1 cellular context compared by ENCODE assay signal in the genomic region with DNA sequence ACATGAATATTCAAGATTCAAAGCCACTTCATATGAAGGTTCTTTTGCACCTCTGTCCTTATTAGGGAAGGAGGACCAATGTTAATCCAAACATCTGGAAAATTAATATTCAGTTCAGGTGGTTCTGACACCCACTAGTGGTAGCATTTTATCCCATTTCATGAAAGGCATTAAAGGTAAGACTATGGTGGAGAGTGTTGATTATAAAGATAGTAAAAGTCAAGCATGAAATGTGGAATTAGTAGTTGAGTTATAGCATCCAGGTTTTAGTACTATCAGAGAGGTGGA.
TF ChIP-seq lines count a peak whose summit lies in the region.

No MANE protein-coding gene starts in this region.

TF ChIP-seq in IMR-90, 13 proteins besides CTCF, POLR2A, EP300 and RAD21:
- no peak for TF ChIP-seq RFX5 (IDR thresholded peaks at IDR 0.05; ENCODE audit: low read depth, low read length)
- no peak for TF ChIP-seq MAFK (IDR thresholded peaks at IDR 0.05; ENCODE audit: low read depth, low read length)
- TF ChIP-seq, protein P1, sequence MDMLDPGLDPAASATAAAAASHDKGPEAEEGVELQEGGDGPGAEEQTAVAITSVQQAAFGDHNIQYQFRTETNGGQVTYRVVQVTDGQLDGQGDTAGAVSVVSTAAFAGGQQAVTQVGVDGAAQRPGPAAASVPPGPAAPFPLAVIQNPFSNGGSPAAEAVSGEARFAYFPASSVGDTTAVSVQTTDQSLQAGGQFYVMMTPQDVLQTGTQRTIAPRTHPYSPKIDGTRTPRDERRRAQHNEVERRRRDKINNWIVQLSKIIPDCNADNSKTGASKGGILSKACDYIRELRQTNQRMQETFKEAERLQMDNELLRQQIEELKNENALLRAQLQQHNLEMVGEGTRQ (IDR thresholded peaks at IDR 0.05; ENCODE audit: low read depth, low read length) = no peak
- no peak for TF ChIP-seq BHLHE40 (IDR thresholded peaks at IDR 0.05; ENCODE audit: low read depth, low read length)
- TF ChIP-seq FOS (IDR thresholded peaks at IDR 0.05; ENCODE audit: low read depth, low read length) = no peak
- no peak for TF ChIP-seq SMC3 (IDR thresholded peaks at IDR 0.05; ENCODE audit: low read depth, low read length)
- no peak for TF ChIP-seq CEBPB (IDR thresholded peaks at IDR 0.05; ENCODE audit: low read depth, low read length)
TF ChIP-seq in IMR-90: peak in this region for 0.
